Comparison of ENCODE assay signal across 11 cellular contexts in the genomic region with DNA sequence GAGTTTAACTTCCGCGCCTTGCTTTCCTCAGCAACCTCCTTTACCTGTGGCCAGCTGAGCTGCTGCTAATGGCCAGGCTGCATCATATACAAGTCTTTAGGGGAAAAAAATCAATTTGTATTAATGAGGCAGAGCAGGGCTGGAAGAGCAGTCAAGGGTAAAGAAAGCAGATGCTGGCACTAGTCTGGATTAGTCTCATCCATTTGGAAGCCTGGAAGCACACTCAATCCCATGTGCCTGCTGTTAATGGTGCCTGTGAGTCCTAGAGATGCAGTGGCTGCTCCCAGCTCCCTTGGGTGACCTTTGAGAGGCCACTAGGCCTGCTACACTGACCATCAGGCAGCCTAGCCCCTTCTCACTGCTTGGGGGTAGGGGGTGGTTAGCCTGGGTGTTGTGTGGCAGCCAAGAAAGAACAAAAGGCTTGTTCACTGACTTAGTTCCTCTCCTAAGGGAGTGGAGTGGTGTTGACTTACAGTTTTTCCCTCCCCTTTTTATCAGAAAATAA. TPM values are rescaled to one million over a fixed set of nuclear protein-coding genes. Genes with fewer than 3 reads are reported as not detected.
DNase-seq lines count a peak whose midpoint lies in the region; ATAC-seq and TF ChIP-seq lines count a peak whose summit lies in the region.
"Had no signal": no experiment of that assay in that cellular context is flagged by ENCODE, and none has a peak within 500 bp of the region (broad histone marks: within the 10 kb centered on the region; RNA-seq: fewer than 3 reads in every experiment).

No MANE protein-coding gene starts in this region.

- no peaks in the 10 kb centered on the region for H3K4me1 ChIP-seq in RWPE2 (ENCODE audit: insufficient read depth, poor library complexity, severe bottlenecking)
- peaks cover 19 to 72% (median 33%) of the 10 kb centered on the region in 3 donors for H3K4me1 ChIP-seq in esophagus squamous epithelium
- H3K4me1 ChIP-seq in aorta (ENCODE audit: control insufficient read depth in 1 of 2, insufficient read depth in 2 of 2, low read length in 2 of 2) = no peaks in the 10 kb centered on the region

- intact Hi-C loops in activated CD4-positive, alpha-beta T cell treated with anti-CD3 and anti-CD28 coated beads for 36 hours (cut with DNase I, micrococcal nuclease) = no loop called here
- intact Hi-C loops in esophagus squamous epithelium (cut with DNase I) (no loop called here), aorta (cut with DNase I) (no loop called here)

- peaks cover 96% of the 10 kb centered on the region for H3K4me1 Mint-ChIP-seq in activated CD4-positive, alpha-beta T cell treated with anti-CD3 and anti-CD28 coated beads for 36 hours
- H3K4me1 Mint-ChIP-seq in stimulated activated naive B cell treated with anti-CD40 and anti-IgM and Interleukin-4, amounts not matched to agents 10 μg/mL and 1 μg/mL and 100 μg/mL, for 72 hours = peaks cover 33 to 60% of the 10 kb centered on the region in 2 donors

- H3K27ac Mint-ChIP-seq in activated CD4-positive, alpha-beta T cell treated with anti-CD3 and anti-CD28 coated beads for 36 hours = peak overlapping the region; percentile 97
- H3K27ac Mint-ChIP-seq in stimulated activated naive B cell treated with anti-CD40 and anti-IgM and Interleukin-4, amounts not matched to agents 10 μg/mL and 1 μg/mL and 100 μg/mL, for 72 hours = peak overlapping the region; percentile 89

- TF ChIP-seq CTCF in RWPE2 (IDR thresholded peaks at IDR 0.05; ENCODE audit: poor library complexity, severe bottlenecking) (no peak), esophagus squamous epithelium (IDR thresholded peaks at IDR 0.05) (no peak)

- H3K36me3 ChIP-seq in RWPE2 (ENCODE audit: low read depth) (peaks cover 7% of the 10 kb centered on the region), esophagus squamous epithelium (peaks cover 20 to 100% (median 35%) of the 10 kb centered on the region in 3 donors), aorta (ENCODE audit: control insufficient read depth in 1 of 2, insufficient read depth in 2 of 2, low read length in 1 of 2) (peaks cover 3 to 14% of the 10 kb centered on the region in 2 donors)

- CTCF ChIA-PET in activated CD4-positive, alpha-beta T cell treated with anti-CD3 and anti-CD28 coated beads for 36 hours (lab: Charles Lee) = interaction anchor here (0.6 to 3.9 kb wide), 5 partner anchors 10 to 1823 kb away, joined by 3 to 22 read pairs (median 7); no protein-coding TSS in a partner anchor

- H3K9me3 ChIP-seq in RWPE2 (ENCODE audit: severe bottlenecking) (no peaks in the 10 kb centered on the region), esophagus squamous epithelium (no peaks in the 10 kb centered on the region), aorta (ENCODE audit: control insufficient read depth, low read length) (no peaks in the 10 kb centered on the region)

- 90 to 93% methylated on average over 2 of the region's 2 CpGs for WGBS in esophagus squamous epithelium, 2 donors
- WGBS in aorta, 2 donors = 50 to 97% methylated on average over 2 of the region's 2 CpGs

- peaks cover 49% of the 10 kb centered on the region for H3K36me3 Mint-ChIP-seq in activated CD4-positive, alpha-beta T cell treated with anti-CD3 and anti-CD28 coated beads for 36 hours (ENCODE audit: low read depth)
- peaks cover 1 to 15% of the 10 kb centered on the region in 2 donors for H3K36me3 Mint-ChIP-seq in stimulated activated naive B cell treated with anti-CD40 and anti-IgM and Interleukin-4, amounts not matched to agents 10 μg/mL and 1 μg/mL and 100 μg/mL, for 72 hours

- H3K4me3 ChIP-seq in RWPE2 (ENCODE audit: severe bottlenecking) (no peak overlapping the region), esophagus squamous epithelium (no peak overlapping the region), aorta (ENCODE audit: low read length in 2 of 2) (no peak overlapping the region)

- no peak for DNase-seq in activated CD4-positive, alpha-beta T cell treated with anti-CD3 and anti-CD28 coated beads for 36 hours
- DNase-seq in activated CD4-positive, alpha-beta T cell treated with anti-CD3 and anti-CD28 coated beads for 48 hours = no peak
- DNase-seq in RWPE2 (ENCODE audit: low spot score) = no peak
- no peak for DNase-seq in esophagus squamous epithelium (lab: John Stamatoyannopoulos, UW)
- DNase-seq in stimulated activated naive B cell treated with anti-CD40 and anti-IgM and Interleukin-4, amounts not matched to agents 10 μg/mL and 1 μg/mL and 100 μg/mL, for 72 hours = no peak
- DNase-seq in aorta = no peak
- no peak for DNase-seq in DMS53 treated with DMSO at 0.1 percent for 48 hours (lab: John Stamatoyannopoulos, UW; ENCODE audit: unreplicated experiment)
- DNase-seq: activated CD8-positive, alpha-beta memory T cell treated with anti-CD3 and anti-CD28 coated beads, Interleukin-2, amount 50 U/mL, for 48 hours; HCEC 1CT had no signal

- no peaks in the 10 kb centered on the region for H3K27me3 Mint-ChIP-seq in activated CD4-positive, alpha-beta T cell treated with anti-CD3 and anti-CD28 coated beads for 36 hours
- H3K27me3 Mint-ChIP-seq in stimulated activated naive B cell treated with anti-CD40 and anti-IgM and Interleukin-4, amounts not matched to agents 10 μg/mL and 1 μg/mL and 100 μg/mL, for 72 hours = no peaks in the 10 kb centered on the region

- H3K27me3 ChIP-seq in RWPE2 (ENCODE audit: insufficient read depth, poor library complexity, severe bottlenecking) = no peaks in the 10 kb centered on the region
- H3K27me3 ChIP-seq in esophagus squamous epithelium = no peaks in the 10 kb centered on the region
- no peaks in the 10 kb centered on the region for H3K27me3 ChIP-seq in aorta (ENCODE audit: control insufficient read depth in 1 of 2, insufficient read depth in 2 of 2, low read length in 1 of 2)

- H3K9me3 Mint-ChIP-seq in activated CD4-positive, alpha-beta T cell treated with anti-CD3 and anti-CD28 coated beads for 36 hours (ENCODE audit: low read depth) = no peaks in the 10 kb centered on the region
- no peaks in the 10 kb centered on the region for H3K9me3 Mint-ChIP-seq in stimulated activated naive B cell treated with anti-CD40 and anti-IgM and Interleukin-4, amounts not matched to agents 10 μg/mL and 1 μg/mL and 100 μg/mL, for 72 hours

- no peak for ATAC-seq in activated CD4-positive, alpha-beta T cell treated with anti-CD3 and anti-CD28 coated beads for 36 hours
- 0 out of 3 replicates have a peak, but pooled peaks have one; percentile 4 for ATAC-seq in RWPE2 (ENCODE audit: low read depth)
- no peak for ATAC-seq in stimulated activated naive B cell treated with anti-CD40 and anti-IgM and Interleukin-4, amounts not matched to agents 10 μg/mL and 1 μg/mL and 100 μg/mL, for 72 hours (replicated peaks)
- no peak for ATAC-seq in GM21390 (IDR thresholded peaks at IDR 0.05; ENCODE audit: unreplicated experiment)
- no peak for ATAC-seq in aorta (ENCODE audit: low FRiP score)

- POLR2A ChIA-PET in activated CD4-positive, alpha-beta T cell treated with anti-CD3 and anti-CD28 coated beads for 36 hours (lab: Charles Lee) = interaction anchor here (0.6 kb wide), 1 partner anchor 18 kb away, joined by 3 read pairs; no protein-coding TSS in a partner anchor

- no peak overlapping the region for H3K27ac ChIP-seq in RWPE2 (ENCODE audit: poor library complexity, severe bottlenecking)
- H3K27ac ChIP-seq in esophagus squamous epithelium = peak overlapping the region; percentile 40 to 99 (median 94)
- no peak overlapping the region for H3K27ac ChIP-seq in aorta (ENCODE audit: low read depth in 1 of 2, low read length in 2 of 2)
- H3K27ac ChIP-seq: epithelial cell of prostate had no signal

- H3K4me3 Mint-ChIP-seq in activated CD4-positive, alpha-beta T cell treated with anti-CD3 and anti-CD28 coated beads for 36 hours = no peak overlapping the region
- no peak overlapping the region for H3K4me3 Mint-ChIP-seq in stimulated activated naive B cell treated with anti-CD40 and anti-IgM and Interleukin-4, amounts not matched to agents 10 μg/mL and 1 μg/mL and 100 μg/mL, for 72 hours

- no peak for TF ChIP-seq POLR2A in esophagus squamous epithelium (IDR thresholded peaks at IDR 0.05)

RNA-seq across cellular contexts. Expression of a gene that starts 8.0 kb away (rescaled TPM):
- 10 to 100 TPM; 14.2 to 15.1 TPM for total RNA-seq in activated CD4-positive, alpha-beta T cell treated with anti-CD3 and anti-CD28 coated beads for 36 hours
- total RNA-seq in esophagus squamous epithelium (10 to 100 TPM in 3 of 4 donors, 1 to 10 TPM in 1; 7.0 to 53.0 (median 19.2) TPM), aorta (10 to 100 TPM; 14.1 to 41.6 TPM)
- polyA plus RNA-seq in aorta = 10 to 100 TPM; 16.8 to 44.9 TPM

Comparison
In these comparisons a context has a peak if more than half of its experiments do, and no peak if none do; other contexts are left out.
1. H3K27ac ChIP-seq: peak in esophagus squamous epithelium (4 of 4); none in RWPE2 (single experiment) and aorta (0 of 2).